Comparison of ENCODE assay signal across 1 cellular context in the genomic region with DNA sequence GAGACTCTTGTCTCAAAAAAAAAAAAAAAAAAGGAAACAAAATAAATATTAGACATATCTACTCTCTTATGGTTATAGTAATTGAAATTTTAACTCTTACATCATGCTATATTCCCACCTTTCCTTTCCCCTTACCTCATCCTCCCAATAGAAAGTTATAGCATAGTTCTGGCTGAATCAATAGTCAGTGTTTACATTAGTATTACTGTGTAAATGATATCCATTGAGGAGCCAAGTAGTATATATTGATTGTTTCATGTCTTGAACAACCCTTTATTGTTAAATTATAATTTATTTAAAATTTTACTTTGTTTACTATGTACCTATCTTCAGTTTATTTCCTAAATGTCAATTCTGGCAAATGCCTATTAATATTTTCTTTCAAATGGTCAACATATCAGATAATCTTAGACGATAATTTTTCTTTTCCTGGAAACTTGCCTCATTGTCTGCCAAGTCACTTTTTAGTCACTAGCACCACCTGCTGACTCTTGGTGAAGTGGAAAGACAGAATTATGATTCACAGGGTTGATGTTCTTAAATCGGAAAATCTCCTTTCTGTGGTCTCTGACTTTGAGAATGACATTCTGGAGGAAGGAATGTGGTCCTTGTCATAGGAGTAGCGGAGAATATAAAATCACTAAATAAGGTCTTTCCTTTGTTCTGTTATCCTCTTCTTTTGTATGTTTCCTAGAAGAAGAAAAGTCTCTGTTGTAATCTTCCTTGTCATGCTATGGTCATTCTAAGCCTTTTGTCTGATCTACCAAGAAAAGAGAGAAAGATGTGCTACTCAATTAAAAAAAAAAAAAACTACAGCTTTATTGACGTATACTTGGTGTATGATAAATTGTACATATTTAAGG.
TF ChIP-seq lines count a peak whose summit lies in the region.

No MANE protein-coding gene starts in this region.

TF ChIP-seq in K562, 482 proteins besides CTCF, POLR2A, EP300 and RAD21 (continued from another document and continues in another):
- TF ChIP-seq, protein P1, sequence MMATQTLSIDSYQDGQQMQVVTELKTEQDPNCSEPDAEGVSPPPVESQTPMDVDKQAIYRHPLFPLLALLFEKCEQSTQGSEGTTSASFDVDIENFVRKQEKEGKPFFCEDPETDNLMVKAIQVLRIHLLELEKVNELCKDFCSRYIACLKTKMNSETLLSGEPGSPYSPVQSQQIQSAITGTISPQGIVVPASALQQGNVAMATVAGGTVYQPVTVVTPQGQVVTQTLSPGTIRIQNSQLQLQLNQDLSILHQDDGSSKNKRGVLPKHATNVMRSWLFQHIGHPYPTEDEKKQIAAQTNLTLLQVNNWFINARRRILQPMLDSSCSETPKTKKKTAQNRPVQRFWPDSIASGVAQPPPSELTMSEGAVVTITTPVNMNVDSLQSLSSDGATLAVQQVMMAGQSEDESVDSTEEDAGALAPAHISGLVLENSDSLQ (IDR thresholded peaks at IDR 0.05), result peak; percentile 27; the same call in 1 of the 2 replicates
- TF ChIP-seq MCM7 (IDR thresholded peaks at IDR 0.05) (no peak), DACH1 (IDR thresholded peaks at IDR 0.05; ENCODE audit: partially characterized antibody) (peak; percentile 46), ZNF668 (CRISPR knock-in tag; IDR thresholded peaks at IDR 0.05) (no peak), LCOR (CRISPR knock-in tag; IDR thresholded peaks at IDR 0.05) (no peak), ZNF76 (CRISPR knock-in tag; IDR thresholded peaks at IDR 0.05; ENCODE audit: borderline replicate concordance) (no peak), E2F3 (CRISPR knock-in tag; IDR thresholded peaks at IDR 0.05) (no peak), CBFB (CRISPR knock-in tag; IDR thresholded peaks at IDR 0.05) (no peak), CHD1 (IDR thresholded peaks at IDR 0.05; ENCODE audit: low read length) (no peak), BRD4 (IDR thresholded peaks at IDR 0.05) (no peak), SMARCE1 (IDR thresholded peaks at IDR 0.05) (no peak), EWSR1 (IDR thresholded peaks at IDR 0.05; ENCODE audit: borderline replicate concordance, low read depth, partially characterized antibody) (no peak), SIRT6 (IDR thresholded peaks at IDR 0.05; ENCODE audit: low read depth, low read length) (no peak), GTF2A2 (tag; IDR thresholded peaks at IDR 0.05) (no peak), RBM14 (IDR thresholded peaks at IDR 0.05; ENCODE audit: borderline replicate concordance, insufficient read depth, low read depth, low read length) (no peak), ZBED1 (IDR thresholded peaks at IDR 0.05) (no peak), HMG20B (CRISPR knock-in tag; IDR thresholded peaks at IDR 0.05) (no peak), ZNF174 (CRISPR knock-in tag; IDR thresholded peaks at IDR 0.05) (no peak), ETV5 (CRISPR knock-in tag; IDR thresholded peaks at IDR 0.05; ENCODE audit: low read depth) (no peak), SAP30 (IDR thresholded peaks at IDR 0.05; ENCODE audit: borderline replicate concordance, insufficient read depth, low read depth, low read length, poor library complexity, severe bottlenecking) (no peak), FOSL1 (tag; conservative IDR thresholded peaks at IDR 0.05) (peak; percentile 76), CREM (IDR thresholded peaks at IDR 0.05; ENCODE audit: low read depth) (0 out of 2 replicates have a peak, but pooled peaks have one; percentile 26), ZBTB7A (IDR thresholded peaks at IDR 0.05; ENCODE audit: borderline replicate concordance, control insufficient read depth, low read depth, low read length) (no peak), ZNF134 (CRISPR knock-in tag; conservative IDR thresholded peaks at IDR 0.05) (no peak), NR2F6 (CRISPR knock-in tag; IDR thresholded peaks at IDR 0.05) (no peak), SRSF3 (IDR thresholded peaks at IDR 0.05; ENCODE audit: insufficient read depth, low read length) (no peak), RBM34 (IDR thresholded peaks at IDR 0.05; ENCODE audit: borderline replicate concordance, insufficient read depth, low read length) (no peak), ZNF436 (CRISPR knock-in tag; IDR thresholded peaks at IDR 0.05) (no peak), ETV1 (tag; conservative IDR thresholded peaks at IDR 0.05; ENCODE audit: low read depth) (no peak), LEF1 (IDR thresholded peaks at IDR 0.05) (no peak), HDAC3 (IDR thresholded peaks at IDR 0.05; ENCODE audit: borderline replicate concordance, partially characterized antibody) (peak; percentile 64)
- TF ChIP-seq, protein P2, sequence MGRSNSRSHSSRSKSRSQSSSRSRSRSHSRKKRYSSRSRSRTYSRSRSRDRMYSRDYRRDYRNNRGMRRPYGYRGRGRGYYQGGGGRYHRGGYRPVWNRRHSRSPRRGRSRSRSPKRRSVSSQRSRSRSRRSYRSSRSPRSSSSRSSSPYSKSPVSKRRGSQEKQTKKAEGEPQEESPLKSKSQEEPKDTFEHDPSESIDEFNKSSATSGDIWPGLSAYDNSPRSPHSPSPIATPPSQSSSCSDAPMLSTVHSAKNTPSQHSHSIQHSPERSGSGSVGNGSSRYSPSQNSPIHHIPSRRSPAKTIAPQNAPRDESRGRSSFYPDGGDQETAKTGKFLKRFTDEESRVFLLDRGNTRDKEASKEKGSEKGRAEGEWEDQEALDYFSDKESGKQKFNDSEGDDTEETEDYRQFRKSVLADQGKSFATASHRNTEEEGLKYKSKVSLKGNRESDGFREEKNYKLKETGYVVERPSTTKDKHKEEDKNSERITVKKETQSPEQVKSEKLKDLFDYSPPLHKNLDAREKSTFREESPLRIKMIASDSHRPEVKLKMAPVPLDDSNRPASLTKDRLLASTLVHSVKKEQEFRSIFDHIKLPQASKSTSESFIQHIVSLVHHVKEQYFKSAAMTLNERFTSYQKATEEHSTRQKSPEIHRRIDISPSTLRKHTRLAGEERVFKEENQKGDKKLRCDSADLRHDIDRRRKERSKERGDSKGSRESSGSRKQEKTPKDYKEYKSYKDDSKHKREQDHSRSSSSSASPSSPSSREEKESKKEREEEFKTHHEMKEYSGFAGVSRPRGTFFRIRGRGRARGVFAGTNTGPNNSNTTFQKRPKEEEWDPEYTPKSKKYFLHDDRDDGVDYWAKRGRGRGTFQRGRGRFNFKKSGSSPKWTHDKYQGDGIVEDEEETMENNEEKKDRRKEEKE (IDR thresholded peaks at IDR 0.05; ENCODE audit: borderline replicate concordance in 1 of 2, control insufficient read depth in 1 of 2, low read depth in 2 of 2, low read length in 1 of 2), result no peak
- TF ChIP-seq, protein P3, sequence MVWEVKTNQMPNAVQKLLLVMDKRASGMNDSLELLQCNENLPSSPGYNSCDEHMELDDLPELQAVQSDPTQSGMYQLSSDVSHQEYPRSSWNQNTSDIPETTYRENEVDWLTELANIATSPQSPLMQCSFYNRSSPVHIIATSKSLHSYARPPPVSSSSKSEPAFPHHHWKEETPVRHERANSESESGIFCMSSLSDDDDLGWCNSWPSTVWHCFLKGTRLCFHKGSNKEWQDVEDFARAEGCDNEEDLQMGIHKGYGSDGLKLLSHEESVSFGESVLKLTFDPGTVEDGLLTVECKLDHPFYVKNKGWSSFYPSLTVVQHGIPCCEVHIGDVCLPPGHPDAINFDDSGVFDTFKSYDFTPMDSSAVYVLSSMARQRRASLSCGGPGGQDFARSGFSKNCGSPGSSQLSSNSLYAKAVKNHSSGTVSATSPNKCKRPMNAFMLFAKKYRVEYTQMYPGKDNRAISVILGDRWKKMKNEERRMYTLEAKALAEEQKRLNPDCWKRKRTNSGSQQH (CRISPR knock-in tag; IDR thresholded peaks at IDR 0.05), result no peak
- TF ChIP-seq, protein P4, sequence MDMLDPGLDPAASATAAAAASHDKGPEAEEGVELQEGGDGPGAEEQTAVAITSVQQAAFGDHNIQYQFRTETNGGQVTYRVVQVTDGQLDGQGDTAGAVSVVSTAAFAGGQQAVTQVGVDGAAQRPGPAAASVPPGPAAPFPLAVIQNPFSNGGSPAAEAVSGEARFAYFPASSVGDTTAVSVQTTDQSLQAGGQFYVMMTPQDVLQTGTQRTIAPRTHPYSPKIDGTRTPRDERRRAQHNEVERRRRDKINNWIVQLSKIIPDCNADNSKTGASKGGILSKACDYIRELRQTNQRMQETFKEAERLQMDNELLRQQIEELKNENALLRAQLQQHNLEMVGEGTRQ (CRISPR knock-in tag; IDR thresholded peaks at IDR 0.05), result no peak
- TF ChIP-seq, protein P5, sequence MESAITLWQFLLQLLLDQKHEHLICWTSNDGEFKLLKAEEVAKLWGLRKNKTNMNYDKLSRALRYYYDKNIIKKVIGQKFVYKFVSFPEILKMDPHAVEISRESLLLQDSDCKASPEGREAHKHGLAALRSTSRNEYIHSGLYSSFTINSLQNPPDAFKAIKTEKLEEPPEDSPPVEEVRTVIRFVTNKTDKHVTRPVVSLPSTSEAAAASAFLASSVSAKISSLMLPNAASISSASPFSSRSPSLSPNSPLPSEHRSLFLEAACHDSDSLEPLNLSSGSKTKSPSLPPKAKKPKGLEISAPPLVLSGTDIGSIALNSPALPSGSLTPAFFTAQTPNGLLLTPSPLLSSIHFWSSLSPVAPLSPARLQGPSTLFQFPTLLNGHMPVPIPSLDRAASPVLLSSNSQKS (CRISPR knock-in tag; IDR thresholded peaks at IDR 0.05), result no peak
- TF ChIP-seq, protein P6, sequence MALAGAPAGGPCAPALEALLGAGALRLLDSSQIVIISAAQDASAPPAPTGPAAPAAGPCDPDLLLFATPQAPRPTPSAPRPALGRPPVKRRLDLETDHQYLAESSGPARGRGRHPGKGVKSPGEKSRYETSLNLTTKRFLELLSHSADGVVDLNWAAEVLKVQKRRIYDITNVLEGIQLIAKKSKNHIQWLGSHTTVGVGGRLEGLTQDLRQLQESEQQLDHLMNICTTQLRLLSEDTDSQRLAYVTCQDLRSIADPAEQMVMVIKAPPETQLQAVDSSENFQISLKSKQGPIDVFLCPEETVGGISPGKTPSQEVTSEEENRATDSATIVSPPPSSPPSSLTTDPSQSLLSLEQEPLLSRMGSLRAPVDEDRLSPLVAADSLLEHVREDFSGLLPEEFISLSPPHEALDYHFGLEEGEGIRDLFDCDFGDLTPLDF (CRISPR knock-in tag; IDR thresholded peaks at IDR 0.05), result no peak
- TF ChIP-seq, protein P7, sequence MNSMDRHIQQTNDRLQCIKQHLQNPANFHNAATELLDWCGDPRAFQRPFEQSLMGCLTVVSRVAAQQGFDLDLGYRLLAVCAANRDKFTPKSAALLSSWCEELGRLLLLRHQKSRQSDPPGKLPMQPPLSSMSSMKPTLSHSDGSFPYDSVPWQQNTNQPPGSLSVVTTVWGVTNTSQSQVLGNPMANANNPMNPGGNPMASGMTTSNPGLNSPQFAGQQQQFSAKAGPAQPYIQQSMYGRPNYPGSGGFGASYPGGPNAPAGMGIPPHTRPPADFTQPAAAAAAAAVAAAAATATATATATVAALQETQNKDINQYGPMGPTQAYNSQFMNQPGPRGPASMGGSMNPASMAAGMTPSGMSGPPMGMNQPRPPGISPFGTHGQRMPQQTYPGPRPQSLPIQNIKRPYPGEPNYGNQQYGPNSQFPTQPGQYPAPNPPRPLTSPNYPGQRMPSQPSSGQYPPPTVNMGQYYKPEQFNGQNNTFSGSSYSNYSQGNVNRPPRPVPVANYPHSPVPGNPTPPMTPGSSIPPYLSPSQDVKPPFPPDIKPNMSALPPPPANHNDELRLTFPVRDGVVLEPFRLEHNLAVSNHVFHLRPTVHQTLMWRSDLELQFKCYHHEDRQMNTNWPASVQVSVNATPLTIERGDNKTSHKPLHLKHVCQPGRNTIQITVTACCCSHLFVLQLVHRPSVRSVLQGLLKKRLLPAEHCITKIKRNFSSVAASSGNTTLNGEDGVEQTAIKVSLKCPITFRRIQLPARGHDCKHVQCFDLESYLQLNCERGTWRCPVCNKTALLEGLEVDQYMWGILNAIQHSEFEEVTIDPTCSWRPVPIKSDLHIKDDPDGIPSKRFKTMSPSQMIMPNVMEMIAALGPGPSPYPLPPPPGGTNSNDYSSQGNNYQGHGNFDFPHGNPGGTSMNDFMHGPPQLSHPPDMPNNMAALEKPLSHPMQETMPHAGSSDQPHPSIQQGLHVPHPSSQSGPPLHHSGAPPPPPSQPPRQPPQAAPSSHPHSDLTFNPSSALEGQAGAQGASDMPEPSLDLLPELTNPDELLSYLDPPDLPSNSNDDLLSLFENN (IDR thresholded peaks at IDR 0.05; ENCODE audit: low read depth in 2 of 2, low read length in 2 of 2), result no peak
- TF ChIP-seq, protein P8, sequence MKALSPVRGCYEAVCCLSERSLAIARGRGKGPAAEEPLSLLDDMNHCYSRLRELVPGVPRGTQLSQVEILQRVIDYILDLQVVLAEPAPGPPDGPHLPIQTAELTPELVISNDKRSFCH (CRISPR knock-in tag; IDR thresholded peaks at IDR 0.05), result no peak
- TF ChIP-seq, protein P8 (tag; IDR thresholded peaks at IDR 0.05), result no peak
- TF ChIP-seq, protein P9, sequence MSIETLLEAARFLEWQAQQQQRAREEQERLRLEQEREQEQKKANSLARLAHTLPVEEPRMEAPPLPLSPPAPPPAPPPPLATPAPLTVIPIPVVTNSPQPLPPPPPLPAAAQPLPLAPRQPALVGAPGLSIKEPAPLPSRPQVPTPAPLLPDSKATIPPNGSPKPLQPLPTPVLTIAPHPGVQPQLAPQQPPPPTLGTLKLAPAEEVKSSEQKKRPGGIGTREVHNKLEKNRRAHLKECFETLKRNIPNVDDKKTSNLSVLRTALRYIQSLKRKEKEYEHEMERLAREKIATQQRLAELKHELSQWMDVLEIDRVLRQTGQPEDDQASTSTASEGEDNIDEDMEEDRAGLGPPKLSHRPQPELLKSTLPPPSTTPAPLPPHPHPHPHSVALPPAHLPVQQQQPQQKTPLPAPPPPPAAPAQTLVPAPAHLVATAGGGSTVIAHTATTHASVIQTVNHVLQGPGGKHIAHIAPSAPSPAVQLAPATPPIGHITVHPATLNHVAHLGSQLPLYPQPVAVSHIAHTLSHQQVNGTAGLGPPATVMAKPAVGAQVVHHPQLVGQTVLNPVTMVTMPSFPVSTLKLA (conservative IDR thresholded peaks at IDR 0.05), result peak in 1 of 2 experiments; percentile 33; a peak in 2 of 4 replicates
